ENCODE assay signal across 27 cellular contexts in the genomic region with DNA sequence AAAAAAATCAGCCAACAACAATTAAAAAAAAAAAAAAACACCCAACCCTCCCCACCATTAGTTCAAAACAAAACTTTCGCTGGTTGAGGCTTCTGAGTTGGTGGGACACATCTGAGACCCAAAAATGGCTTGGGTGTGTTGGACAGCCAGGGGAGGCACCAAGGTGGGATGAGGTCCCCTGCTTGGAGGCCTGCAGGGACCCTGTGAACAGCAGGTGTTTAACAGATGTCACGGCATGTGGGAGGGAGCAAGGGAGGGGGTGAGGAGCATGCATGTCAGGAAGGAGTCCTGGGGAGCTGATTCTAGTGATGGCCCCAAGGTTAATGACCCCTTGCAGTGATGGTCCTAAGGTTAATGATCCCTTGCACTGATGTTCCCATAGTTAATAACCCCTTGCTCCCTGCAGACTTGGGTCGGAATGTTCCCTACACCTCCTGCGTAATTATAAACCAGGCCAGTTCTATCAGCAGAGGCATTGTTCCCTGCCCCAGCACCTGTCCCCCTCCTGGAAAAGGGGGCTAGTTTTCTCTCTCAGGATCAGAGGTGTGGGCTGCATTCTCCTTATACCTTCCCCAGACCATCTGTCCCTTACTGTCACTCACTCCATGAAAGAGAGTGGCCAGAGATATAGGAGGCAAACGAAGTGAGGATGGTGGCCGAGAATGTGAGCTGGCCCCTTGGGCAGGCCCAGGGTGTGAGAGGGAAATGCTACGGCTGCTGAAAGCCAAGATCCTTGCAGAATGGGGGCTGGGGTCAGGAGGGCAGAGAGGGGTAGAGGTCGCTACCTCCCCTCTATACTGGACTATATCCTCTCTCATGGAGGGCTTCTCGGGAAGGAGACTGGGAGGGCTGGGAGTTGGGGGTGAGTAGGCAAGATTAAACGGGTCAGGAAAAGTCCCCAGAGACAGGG. TPM values are rescaled to one million over a fixed set of nuclear protein-coding genes. Genes with fewer than 3 reads are reported as not detected.
DNase-seq lines count a peak whose midpoint lies in the region; ATAC-seq, FAIRE-seq and TF ChIP-seq lines count a peak whose summit lies in the region.
"Had no signal": no experiment of that assay in that cellular context is flagged by ENCODE, and none has a peak within 500 bp of the region (broad histone marks: within the 10 kb centered on the region; RNA-seq: fewer than 3 reads in every experiment).

No MANE protein-coding gene starts in this region.

- H3K27ac ChIP-seq in astrocyte (ENCODE audit: low read depth, low read length) (no peak overlapping the region), neural progenitor cell (no peak overlapping the region)
- H3K27ac ChIP-seq: tibial nerve had no signal

- H3K27me3 Mint-ChIP-seq in activated CD8-positive, alpha-beta memory T cell treated with anti-CD3 and anti-CD28 coated beads, Interleukin-2, amount 10 ng/mL, durations not matched to agents 7 days and 5 days = no peaks in the 10 kb centered on the region
- peaks cover 2% of the 10 kb centered on the region for H3K27me3 Mint-ChIP-seq in astrocyte (ENCODE audit: low read depth, unreplicated experiment)
- H3K27me3 Mint-ChIP-seq in neural progenitor cell (ENCODE audit: insufficient read depth, low read depth) = peaks cover 14% of the 10 kb centered on the region

- no peak for TF ChIP-seq CTCF in astrocyte (IDR thresholded peaks at IDR 0.05; ENCODE audit: insufficient read depth, low read depth, low read length)
- TF ChIP-seq CTCF in neural progenitor cell (IDR thresholded peaks at IDR 0.05) = no peak

- H3K9me3 Mint-ChIP-seq in activated CD8-positive, alpha-beta memory T cell treated with anti-CD3 and anti-CD28 coated beads, Interleukin-2, amount 10 ng/mL, durations not matched to agents 7 days and 5 days (ENCODE audit: low read depth) = no peaks in the 10 kb centered on the region
- no peaks in the 10 kb centered on the region for H3K9me3 Mint-ChIP-seq in astrocyte (ENCODE audit: unreplicated experiment)
- peaks cover 5% of the 10 kb centered on the region for H3K9me3 Mint-ChIP-seq in neural progenitor cell
- H3K9me3 Mint-ChIP-seq: activated T-cell treated with anti-CD3 and anti-CD28 coated beads, Interleukin-2, amount 50 U/mL, for 24 hours had no signal

- no peak for DNase-seq in activated CD8-positive, alpha-beta memory T cell treated with anti-CD3 and anti-CD28 coated beads, Interleukin-2, amount 10 ng/mL, durations not matched to agents 7 days and 5 days
- DNase-seq in activated CD8-positive, alpha-beta memory T cell treated with anti-CD3 and anti-CD28 coated beads, Interleukin-2, amount 50 U/mL, for 4 hours = no peak
- peak; percentile 2 for DNase-seq in NCI-H146 treated with DMSO at 0.1 percent for 48 hours (lab: John Stamatoyannopoulos, UW; ENCODE audit: unreplicated experiment)
- no peak for DNase-seq in astrocyte (ENCODE audit: low read depth)
- no peak for DNase-seq in neural progenitor cell (ENCODE audit: low spot score)
- no peak for DNase-seq in SKM-1 treated with dmso at 0.1 percent for 144 hours (lab: John Stamatoyannopoulos, UW; ENCODE audit: unreplicated experiment)
- DNase-seq: activated CD4-positive, alpha-beta T cell treated with anti-CD3 and anti-CD28 coated beads for 4 hours; activated T-cell treated with anti-CD3 and anti-CD28 coated beads, Interleukin-2, amount 50 U/mL, for 24 hours; CD4-positive, alpha-beta memory T cell; dermis blood vessel endothelial cell; head of caudate nucleus; left colon; midbrain; NCI-H2081 treated with DMSO at 0.1 percent for 48 hours; NCI-H510A treated with DMSO at 0.1 percent for 48 hours; RPMI8226; SK-N-SH; stimulated activated naive CD8-positive, alpha-beta T cell treated with anti-CD3 and anti-CD28 coated beads, Interleukin-15, Interleukin-2, amounts not matched to agents 100 U/mL and 50 U/mL, for 24 hours had no signal

- H2AFZ ChIP-seq in astrocyte (ENCODE audit: low read depth, low read length) = no peak overlapping the region
- no peak overlapping the region for H2AFZ ChIP-seq in neural progenitor cell (replicated peaks)

- H4K20me1 ChIP-seq in astrocyte (ENCODE audit: insufficient read depth, low read length) (peaks cover under 1% of the 10 kb centered on the region), neural progenitor cell (ENCODE audit: low read depth) (no peaks in the 10 kb centered on the region)

- H3K36me3 ChIP-seq in astrocyte (ENCODE audit: insufficient read depth, low read length) (no peaks in the 10 kb centered on the region), neural progenitor cell (no peaks in the 10 kb centered on the region)
- H3K36me3 ChIP-seq: tibial nerve had no signal

- H3K4me3 ChIP-seq in astrocyte (ENCODE audit: insufficient read depth, low read depth, low read length) = no peak overlapping the region
- H3K4me3 ChIP-seq in neural progenitor cell = no peak overlapping the region
- H3K4me3 ChIP-seq: GM12878, skin epidermis, tibial nerve had no signal

- H3K36me3 Mint-ChIP-seq in activated CD8-positive, alpha-beta memory T cell treated with anti-CD3 and anti-CD28 coated beads, Interleukin-2, amount 10 ng/mL, durations not matched to agents 7 days and 5 days = peaks cover 14% of the 10 kb centered on the region
- H3K36me3 Mint-ChIP-seq in astrocyte (ENCODE audit: low read depth, unreplicated experiment) (no peaks in the 10 kb centered on the region), neural progenitor cell (peaks cover 4% of the 10 kb centered on the region)

- H3K79me2 ChIP-seq in astrocyte (ENCODE audit: insufficient read depth, low read length) (peaks cover 16% of the 10 kb centered on the region), neural progenitor cell (ENCODE audit: low read depth) (peaks cover 18% of the 10 kb centered on the region)

- CTCF ChIA-PET in activated CD8-positive, alpha-beta memory T cell treated with anti-CD3 and anti-CD28 coated beads, Interleukin-2, amount 10 ng/mL, durations not matched to agents 7 days and 5 days (lab: Charles Lee) = interaction anchor here (0.9 to 1.0 kb wide), 2 partner anchors 37 to 103 kb away, joined by 3 read pairs; no protein-coding TSS in a partner anchor

- H3K4me2 ChIP-seq in astrocyte (ENCODE audit: low read length) = no peak overlapping the region
- no peak overlapping the region for H3K4me2 ChIP-seq in neural progenitor cell
- H3K4me2 ChIP-seq: SK-N-SH had no signal

- H3K9me3 ChIP-seq in astrocyte (ENCODE audit: insufficient read depth, low read depth, low read length) = no peaks in the 10 kb centered on the region
- H3K9me3 ChIP-seq in neural progenitor cell (ENCODE audit: low read depth) = no peaks in the 10 kb centered on the region
- H3K9me3 ChIP-seq: SK-N-SH, tibial nerve had no signal

- peak overlapping the region; percentile 62 for H3K27ac Mint-ChIP-seq in activated CD8-positive, alpha-beta memory T cell treated with anti-CD3 and anti-CD28 coated beads, Interleukin-2, amount 10 ng/mL, durations not matched to agents 7 days and 5 days
- H3K27ac Mint-ChIP-seq in astrocyte (ENCODE audit: unreplicated experiment) = peak overlapping the region; percentile 66
- no peak overlapping the region for H3K27ac Mint-ChIP-seq in neural progenitor cell
- H3K27ac Mint-ChIP-seq: activated T-cell treated with anti-CD3 and anti-CD28 coated beads, Interleukin-2, amount 50 U/mL, for 24 hours had no signal

- H3K4me1 Mint-ChIP-seq in activated CD8-positive, alpha-beta memory T cell treated with anti-CD3 and anti-CD28 coated beads, Interleukin-2, amount 10 ng/mL, durations not matched to agents 7 days and 5 days = peaks cover 56% of the 10 kb centered on the region
- peaks cover 7% of the 10 kb centered on the region for H3K4me1 Mint-ChIP-seq in astrocyte (ENCODE audit: low read depth, unreplicated experiment)
- peaks cover 11% of the 10 kb centered on the region for H3K4me1 Mint-ChIP-seq in neural progenitor cell

- H3K9ac ChIP-seq in astrocyte (ENCODE audit: low read length) (no peak overlapping the region), neural progenitor cell (no peak overlapping the region)
- H3K9ac ChIP-seq: SK-N-SH had no signal

- no peak for ATAC-seq in activated CD8-positive, alpha-beta memory T cell treated with anti-CD3 and anti-CD28 coated beads, Interleukin-2, amount 10 ng/mL, durations not matched to agents 7 days and 5 days
- ATAC-seq in HG02981 (IDR thresholded peaks at IDR 0.05; ENCODE audit: unreplicated experiment) = no peak
- no peak for ATAC-seq in GM18907 (IDR thresholded peaks at IDR 0.05; ENCODE audit: unreplicated experiment)
- ATAC-seq: GM12878; left colon; stimulated activated naive CD8-positive, alpha-beta T cell treated with anti-CD3 and anti-CD28 coated beads, Interleukin-15, Interleukin-2, amounts not matched to agents 100 U/mL and 50 U/mL, for 24 hours had no signal

- no peak for FAIRE-seq in astrocyte (lab: Jason Lieb, UNC)
- FAIRE-seq: endothelial cell of umbilical vein, GM12878, H54 had no signal

- H3F3A ChIP-seq in neural progenitor cell (ENCODE audit: low read depth) = peaks cover 7% of the 10 kb centered on the region

- peaks cover 7% of the 10 kb centered on the region for H3K4me1 ChIP-seq in astrocyte (ENCODE audit: insufficient read depth, low read length)
- H3K4me1 ChIP-seq in neural progenitor cell = peaks cover 7% of the 10 kb centered on the region

- no peaks in the 10 kb centered on the region for H3K27me3 ChIP-seq in astrocyte (ENCODE audit: insufficient read depth, low read length)
- H3K27me3 ChIP-seq in neural progenitor cell = no peaks in the 10 kb centered on the region
- H3K27me3 ChIP-seq: tibial nerve had no signal

- no peak overlapping the region for H3K4me3 Mint-ChIP-seq in activated CD8-positive, alpha-beta memory T cell treated with anti-CD3 and anti-CD28 coated beads, Interleukin-2, amount 10 ng/mL, durations not matched to agents 7 days and 5 days
- peak overlapping the region; percentile 54 for H3K4me3 Mint-ChIP-seq in astrocyte (ENCODE audit: unreplicated experiment)
- H3K4me3 Mint-ChIP-seq in neural progenitor cell = peak overlapping the region; percentile 64
- H3K4me3 Mint-ChIP-seq: activated T-cell treated with anti-CD3 and anti-CD28 coated beads, Interleukin-2, amount 50 U/mL, for 24 hours had no signal

RNA-seq across cellular contexts. Expression of a gene that starts 2.3 kb away (rescaled TPM):
- 10 to 100 TPM; 26.8 to 82.1 TPM for total RNA-seq in activated CD8-positive, alpha-beta memory T cell treated with anti-CD3 and anti-CD28 coated beads, Interleukin-2, amount 10 ng/mL, durations not matched to agents 7 days and 5 days
- total RNA-seq in astrocyte (0.09 and 0.12 TPM in 2 replicates), neural progenitor cell (ENCODE audit: low replicate concordance) (0.19 TPM in 1 of 2 replicates, not detected in the other)
- total RNA-seq: endothelial cell of umbilical vein, HT-29, pulmonary artery endothelial cell had no signal

RNA-seq across cellular contexts. Expression of a gene that starts 2.8 kb away (rescaled TPM):
- total RNA-seq in activated CD8-positive, alpha-beta memory T cell treated with anti-CD3 and anti-CD28 coated beads, Interleukin-2, amount 10 ng/mL, durations not matched to agents 7 days and 5 days = 10 to 100 TPM; 13.9 to 14.4 TPM
- total RNA-seq in astrocyte (5.6 and 6.6 TPM in 2 replicates), neural progenitor cell (ENCODE audit: low replicate concordance) (5.6 and 21.2 TPM in 2 replicates)

RNA-seq across cellular contexts. Expression of a gene that starts 31.5 kb away (rescaled TPM):
- total RNA-seq in activated CD8-positive, alpha-beta memory T cell treated with anti-CD3 and anti-CD28 coated beads, Interleukin-2, amount 10 ng/mL, durations not matched to agents 7 days and 5 days = 10 to 100 TPM; 24.6 to 29.9 TPM
- total RNA-seq in astrocyte (11.7 and 12.3 TPM in 2 replicates), neural progenitor cell (ENCODE audit: low replicate concordance) (10.3 and 20.3 TPM in 2 replicates)

RNA-seq across cellular contexts. Expression of a gene that starts 33.7 kb away (rescaled TPM):
- 1 to 10 TPM in 1 of 2 experiments, under 1 TPM in 1; 0.19 to 1.3 TPM for total RNA-seq in activated CD8-positive, alpha-beta memory T cell treated with anti-CD3 and anti-CD28 coated beads, Interleukin-2, amount 10 ng/mL, durations not matched to agents 7 days and 5 days
- not detected in 2 replicates for total RNA-seq in astrocyte
- total RNA-seq in neural progenitor cell (ENCODE audit: low replicate concordance) = 1.1 and 4.9 TPM in 2 replicates
- total RNA-seq: endothelial cell of umbilical vein, HT-29, pulmonary artery endothelial cell had no signal

RNA-seq across cellular contexts. Expression of a gene that starts 36.7 kb away (rescaled TPM):
- not detected for total RNA-seq in activated CD8-positive, alpha-beta memory T cell treated with anti-CD3 and anti-CD28 coated beads, Interleukin-2, amount 10 ng/mL, durations not matched to agents 7 days and 5 days
- total RNA-seq in astrocyte = not detected in 2 replicates
- not detected in 2 replicates for total RNA-seq in neural progenitor cell (ENCODE audit: low replicate concordance)
- total RNA-seq: CD4-positive, alpha-beta memory T cell; dermis blood vessel endothelial cell; endothelial cell of umbilical vein; GM12878; HT-29; left colon; pulmonary artery endothelial cell; tibial nerve had no signal

Comparison
In these comparisons a context has a peak if more than half of its experiments do, and no peak if none do; other contexts are left out.
1. RNA of a gene that starts 2.3 kb away (total RNA-seq): 26.8 to 82.1 TPM in activated CD8-positive, alpha-beta memory T cell treated with anti-CD3 and anti-CD28 coated beads, Interleukin-2, amount 10 ng/mL, durations not matched to agents 7 days and 5 days; 0.09 to 0.12 TPM in astrocyte and 0.19 TPM in neural progenitor cell; every median in the first group is over 10 times any median in the second.